21 cellular contexts compared by ENCODE assay signal in the genomic region with DNA sequence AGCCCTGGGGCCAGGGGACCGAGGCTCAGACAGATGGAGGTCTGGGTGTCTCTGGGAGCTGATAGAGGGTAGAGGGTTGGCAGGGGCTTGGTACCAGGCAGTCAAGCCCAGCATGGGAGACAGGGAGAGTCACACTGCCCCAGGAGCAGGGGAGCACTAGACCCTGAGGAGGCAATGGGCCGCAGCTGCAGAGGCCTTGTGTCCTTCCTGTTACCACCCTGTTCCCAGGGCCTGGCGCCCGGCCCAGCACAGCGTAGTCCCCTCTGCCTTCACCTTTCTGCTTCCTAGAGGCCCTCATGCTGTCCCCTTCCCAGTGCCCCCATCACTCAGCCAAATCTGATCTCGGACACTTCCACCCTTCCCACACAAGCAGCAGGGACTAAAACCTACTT. TPM values are rescaled to one million over a fixed set of nuclear protein-coding genes. Genes with fewer than 3 reads are reported as not detected.
DNase-seq lines count a peak whose midpoint lies in the region; ATAC-seq and TF ChIP-seq lines count a peak whose summit lies in the region.
"Had no signal": no experiment of that assay in that cellular context is flagged by ENCODE, and none has a peak within 500 bp of the region (broad histone marks: within the 10 kb centered on the region; RNA-seq: fewer than 3 reads in every experiment).

No MANE protein-coding gene starts in this region.

- no peak overlapping the region for H3K4me3 ChIP-seq in SK-N-SH (ENCODE audit: low read depth in 2 of 2, low read length in 1 of 2)
- H3K4me3 ChIP-seq in RWPE2 (ENCODE audit: severe bottlenecking): no peak overlapping the region
- H3K4me3 ChIP-seq in mucosa of descending colon: no peak overlapping the region
- no peak overlapping the region for H3K4me3 ChIP-seq in foreskin fibroblast (ENCODE audit: low read depth in 1 of 2, low read length in 2 of 2)
- H3K4me3 ChIP-seq: cardiac muscle cell, heart right ventricle had no signal

- TF ChIP-seq EP300 in SK-N-SH (IDR thresholded peaks at IDR 0.05; ENCODE audit: borderline replicate concordance in 1 of 2, low read depth in 1 of 2, low read length in 1 of 2): no peak

- DNase-seq in SK-N-SH (peak; percentile 45), G401 (ENCODE audit: low spot score) (peak; percentile 19), RWPE2 (ENCODE audit: low spot score) (peak; percentile 73), mucosa of descending colon (peak in 2 of 3 donors; percentile 69 to 84), DMS153 (lab: John Stamatoyannopoulos, UW) (no peak), foreskin fibroblast (no peak)
- DNase-seq in stimulated activated CD4-positive, alpha-beta T cell treated with anti-CD3 and anti-CD28 coated beads, Interleukin-4, amount 100 ng/mL, for 4 hours: no peak
- DNase-seq: activated CD4-positive, CD25-positive, alpha-beta regulatory T cell; DMS53; effector memory CD4-positive, alpha-beta T cell; heart right ventricle; NCI-H1436; NCI-H82; stimulated activated CD4-positive, alpha-beta T cell treated with anti-CD3 and anti-CD28 coated beads, Interleukin-2, amount 100 ng/mL, for 48 hours; stimulated activated CD8-positive, alpha-beta memory T cell treated with anti-CD3 and anti-CD28 coated beads, Interleukin-4, amount 100 ng/mL, for 48 hours had no signal

- H3F3A ChIP-seq in SK-N-SH (replicated peaks; ENCODE audit: insufficient read depth): no peaks in the 10 kb centered on the region

- peak overlapping the region in 1 of 2 experiments; percentile 6; a peak in 1 of 4 replicates for H3K27ac ChIP-seq in SK-N-SH (ENCODE audit: low read depth in 2 of 2, low read length in 1 of 2)
- H3K27ac ChIP-seq in RWPE2 (ENCODE audit: poor library complexity, severe bottlenecking): no peak overlapping the region
- H3K27ac ChIP-seq: 22Rv1, cardiac muscle cell, heart right ventricle, KMS-11 had no signal

- H3K27me3 ChIP-seq in SK-N-SH (ENCODE audit: insufficient read depth): no peaks in the 10 kb centered on the region
- no peaks in the 10 kb centered on the region for H3K27me3 ChIP-seq in RWPE2 (ENCODE audit: insufficient read depth, poor library complexity, severe bottlenecking)
- H3K27me3 ChIP-seq: cardiac muscle cell, heart right ventricle had no signal

- H3K36me3 ChIP-seq in SK-N-SH (replicated peaks in 1 of 2; ENCODE audit: control insufficient read depth in 1 of 2, insufficient read depth in 2 of 2, low read length in 1 of 2) (no peaks in the 10 kb centered on the region), RWPE2 (ENCODE audit: low read depth) (no peaks in the 10 kb centered on the region), mucosa of descending colon (ENCODE audit: low read depth) (no peaks in the 10 kb centered on the region)
- H3K36me3 ChIP-seq: cardiac muscle cell, heart right ventricle had no signal

- H2AFZ ChIP-seq in SK-N-SH (ENCODE audit: low read depth): no peak overlapping the region

- no peaks in the 10 kb centered on the region for H3K9me2 ChIP-seq in SK-N-SH

- TF ChIP-seq CTCF in SK-N-SH (IDR thresholded peaks at IDR 0.05): no peak
- no peak for TF ChIP-seq CTCF in RWPE2 (IDR thresholded peaks at IDR 0.05; ENCODE audit: poor library complexity, severe bottlenecking)
- no peak for TF ChIP-seq CTCF in mucosa of descending colon (IDR thresholded peaks at IDR 0.05)
- no peak for TF ChIP-seq CTCF in foreskin fibroblast (IDR thresholded peaks at IDR 0.05; ENCODE audit: low read depth, low read length)

- WGBS in SK-N-SH (ENCODE audit: low lambda C conversion rate): 86% methylated on average over 6 of the region's 6 CpGs

- H3K9me3 ChIP-seq in SK-N-SH (no peaks in the 10 kb centered on the region), RWPE2 (ENCODE audit: severe bottlenecking) (no peaks in the 10 kb centered on the region), mucosa of descending colon (no peaks in the 10 kb centered on the region)
- H3K9me3 ChIP-seq: heart right ventricle had no signal

- intact Hi-C loops in mucosa of descending colon (cut with DNase I, micrococcal nuclease): no loop called here

- H3K4me1 ChIP-seq in SK-N-SH (ENCODE audit: control insufficient read depth in 1 of 2, insufficient read depth in 2 of 2, low read depth in 1 of 2, low read length in 1 of 2) (peaks cover 13 to 20% of the 10 kb centered on the region in 2 experiments; a peak in 3 of 4 replicates), RWPE2 (ENCODE audit: insufficient read depth, poor library complexity, severe bottlenecking) (no peaks in the 10 kb centered on the region), mucosa of descending colon (ENCODE audit: low read depth) (peaks cover 44% of the 10 kb centered on the region)

- no peaks in the 10 kb centered on the region for H3K79me2 ChIP-seq in SK-N-SH (ENCODE audit: insufficient read depth)

- no peak overlapping the region for H3K9ac ChIP-seq in SK-N-SH
- H3K9ac ChIP-seq: KMS-11 had no signal

- CTCF ChIA-PET in SK-N-SH (lab: Yijun Ruan, JAX): interaction anchor here (1.6 kb wide), 1 partner anchor 117 kb away, joined by 5 read pairs; no protein-coding TSS in a partner anchor

- TF ChIP-seq RAD21 in SK-N-SH (IDR thresholded peaks at IDR 0.05; ENCODE audit: low read length): no peak

- no peak overlapping the region for H3K4me2 ChIP-seq in SK-N-SH
- H3K4me2 ChIP-seq: KMS-11 had no signal

- ATAC-seq in SK-N-SH treated with all-trans-retinoic acid at 6 μM for 48 hours (no peak), RWPE2 (ENCODE audit: low read depth) (no peak), mucosa of descending colon (peak; percentile 65)

- POLR2A ChIA-PET in SK-N-SH (lab: Yijun Ruan, JAX): interaction anchor here (1.4 kb wide), 1 partner anchor 17 kb away, joined by 3 read pairs; no protein-coding TSS in a partner anchor

- in situ Hi-C loops in G401 (cut with HindIII; ENCODE audit: low sequenced_read_pairs): no loop called here

- H4K20me1 ChIP-seq in SK-N-SH (ENCODE audit: insufficient read depth): no peaks in the 10 kb centered on the region

TF ChIP-seq in SK-N-SH, 30 proteins besides CTCF, POLR2A, EP300 and RAD21 (continues in another document):
- no peak for TF ChIP-seq RXRA (IDR thresholded peaks at IDR 0.05; ENCODE audit: borderline replicate concordance, low read depth)
- TF ChIP-seq JUND (IDR thresholded peaks at IDR 0.05): no peak
- TF ChIP-seq, protein P1, sequence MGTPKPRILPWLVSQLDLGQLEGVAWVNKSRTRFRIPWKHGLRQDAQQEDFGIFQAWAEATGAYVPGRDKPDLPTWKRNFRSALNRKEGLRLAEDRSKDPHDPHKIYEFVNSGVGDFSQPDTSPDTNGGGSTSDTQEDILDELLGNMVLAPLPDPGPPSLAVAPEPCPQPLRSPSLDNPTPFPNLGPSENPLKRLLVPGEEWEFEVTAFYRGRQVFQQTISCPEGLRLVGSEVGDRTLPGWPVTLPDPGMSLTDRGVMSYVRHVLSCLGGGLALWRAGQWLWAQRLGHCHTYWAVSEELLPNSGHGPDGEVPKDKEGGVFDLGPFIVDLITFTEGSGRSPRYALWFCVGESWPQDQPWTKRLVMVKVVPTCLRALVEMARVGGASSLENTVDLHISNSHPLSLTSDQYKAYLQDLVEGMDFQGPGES (IDR thresholded peaks at IDR 0.05; ENCODE audit: low read depth, low read length): no peak
- TF ChIP-seq POLR2AphosphoS5 (IDR thresholded peaks at IDR 0.05; ENCODE audit: low read depth, low read length): no peak
- no peak for TF ChIP-seq RCOR1 (IDR thresholded peaks at IDR 0.05; ENCODE audit: low read length)
- TF ChIP-seq NRF1 (IDR thresholded peaks at IDR 0.05; ENCODE audit: low read depth, low read length): no peak
- TF ChIP-seq FOXM1 (IDR thresholded peaks at IDR 0.05; ENCODE audit: low read depth): no peak
- TF ChIP-seq MEF2A (IDR thresholded peaks at IDR 0.05; ENCODE audit: borderline replicate concordance, low read depth): no peak
- no peak for TF ChIP-seq GABPA (IDR thresholded peaks at IDR 0.05; ENCODE audit: low read depth)
- TF ChIP-seq ELF1 (IDR thresholded peaks at IDR 0.05): no peak

TF ChIP-seq in SK-N-SH treated with all-trans-retinoic acid at 6 μM for 48 hours, 23 proteins besides CTCF, POLR2A, EP300 and RAD21:
- TF ChIP-seq PPARA (CRISPR knock-in tag; IDR thresholded peaks at IDR 0.05; ENCODE audit: borderline replicate concordance) (no peak), ZFP30 (CRISPR knock-in tag; IDR thresholded peaks at IDR 0.05) (no peak), ESRRG (CRISPR knock-in tag; IDR thresholded peaks at IDR 0.05) (no peak), ZNF8 (CRISPR knock-in tag; IDR thresholded peaks at IDR 0.05) (no peak)

RNA-seq across cellular contexts. Expression of a gene that starts 6.8 kb away (rescaled TPM):
- polyA plus RNA-seq in SK-N-SH (2012; rRNA removed): 19.0 and 26.8 TPM in 2 replicates
- 10.8 and 15.3 TPM in 2 replicates for polyA plus RNA-seq in SK-N-SH (2012; cell fraction: cytosol; rRNA removed)
- 63.4 and 87.9 TPM in 2 replicates for polyA plus RNA-seq in SK-N-SH (2012; cell fraction: nucleus; rRNA removed)
- 9.7 and 13.9 TPM in 2 replicates for total RNA-seq in G401 (2014; rRNA removed; shearing (Covaris generic))
- 10 to 100 TPM; 54.8 to 65.6 (median 57.0) TPM for total RNA-seq in mucosa of descending colon

RNA-seq across cellular contexts. Expression of a gene that starts 8.0 kb away (rescaled TPM):
- not detected in 2 replicates for polyA plus RNA-seq in SK-N-SH (2012; rRNA removed)
- 0.01 TPM in 2 replicates for polyA plus RNA-seq in SK-N-SH (2012; cell fraction: cytosol; rRNA removed)
- polyA plus RNA-seq in SK-N-SH (2012; cell fraction: nucleus; rRNA removed): 0.02 TPM in 1 of 2 replicates, not detected in the other
- not detected in 2 replicates for total RNA-seq in G401 (2014; rRNA removed; shearing (Covaris generic))
- total RNA-seq in mucosa of descending colon: 1 to 10 TPM; 1.9 to 2.8 (median 2.2) TPM
- total RNA-seq: cardiac muscle cell, heart right ventricle, mesothelial cell of epicardium had no signal
- polyA plus RNA-seq: BJ, heart right ventricle had no signal

RNA-seq across cellular contexts. Expression of a gene that starts 46.9 kb away (rescaled TPM):
- 39.6 and 40.8 TPM in 2 replicates for polyA plus RNA-seq in SK-N-SH (2012; rRNA removed)
- 30.6 and 40.5 TPM in 2 replicates for polyA plus RNA-seq in SK-N-SH (2012; cell fraction: cytosol; rRNA removed)
- 5.9 and 7.6 TPM in 2 replicates for polyA plus RNA-seq in SK-N-SH (2012; cell fraction: nucleus; rRNA removed)
- 29.7 and 48.3 TPM in 2 replicates for total RNA-seq in G401 (2014; rRNA removed; shearing (Covaris generic))
- 10 to 100 TPM in 2 of 3 donors, 1 to 10 TPM in 1; 8.1 to 13.7 (median 10.9) TPM for total RNA-seq in mucosa of descending colon

Comparison
In these comparisons a context has a peak if more than half of its experiments do, and no peak if none do; other contexts are left out.
1. DNase-seq: peak in SK-N-SH (single experiment), G401 (single experiment), RWPE2 (single experiment) and mucosa of descending colon (2 of 3); none in DMS153 (single experiment), foreskin fibroblast (0 of 2) and stimulated activated CD4-positive, alpha-beta T cell treated with anti-CD3 and anti-CD28 coated beads, Interleukin-4, amount 100 ng/mL, for 4 hours (0 of 2).